In the genomic region with DNA sequence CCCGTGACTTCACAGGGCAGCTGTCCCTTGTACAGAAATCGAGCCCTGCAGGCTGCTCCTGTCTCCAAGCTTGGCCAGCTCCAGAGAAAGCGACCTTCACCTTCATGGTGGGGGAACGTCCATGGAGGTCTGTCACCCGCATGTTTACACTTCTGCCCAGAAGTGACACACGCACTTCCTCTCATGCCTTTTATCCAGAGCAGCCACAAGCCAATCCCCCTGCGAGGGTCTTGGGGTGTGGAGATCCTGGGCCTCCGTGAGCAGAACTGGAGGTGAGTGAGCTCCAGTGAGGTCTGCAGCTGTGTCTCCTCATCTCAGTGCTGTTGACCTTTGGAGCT, we compare ENCODE assay signal across 1 cellular context.
TF ChIP-seq lines count a peak whose summit lies in the region.

No MANE protein-coding gene starts in this region.

TF ChIP-seq in GM12878, 131 proteins besides CTCF, POLR2A, EP300 and RAD21 (continued from another document):
- TF ChIP-seq, protein P1, sequence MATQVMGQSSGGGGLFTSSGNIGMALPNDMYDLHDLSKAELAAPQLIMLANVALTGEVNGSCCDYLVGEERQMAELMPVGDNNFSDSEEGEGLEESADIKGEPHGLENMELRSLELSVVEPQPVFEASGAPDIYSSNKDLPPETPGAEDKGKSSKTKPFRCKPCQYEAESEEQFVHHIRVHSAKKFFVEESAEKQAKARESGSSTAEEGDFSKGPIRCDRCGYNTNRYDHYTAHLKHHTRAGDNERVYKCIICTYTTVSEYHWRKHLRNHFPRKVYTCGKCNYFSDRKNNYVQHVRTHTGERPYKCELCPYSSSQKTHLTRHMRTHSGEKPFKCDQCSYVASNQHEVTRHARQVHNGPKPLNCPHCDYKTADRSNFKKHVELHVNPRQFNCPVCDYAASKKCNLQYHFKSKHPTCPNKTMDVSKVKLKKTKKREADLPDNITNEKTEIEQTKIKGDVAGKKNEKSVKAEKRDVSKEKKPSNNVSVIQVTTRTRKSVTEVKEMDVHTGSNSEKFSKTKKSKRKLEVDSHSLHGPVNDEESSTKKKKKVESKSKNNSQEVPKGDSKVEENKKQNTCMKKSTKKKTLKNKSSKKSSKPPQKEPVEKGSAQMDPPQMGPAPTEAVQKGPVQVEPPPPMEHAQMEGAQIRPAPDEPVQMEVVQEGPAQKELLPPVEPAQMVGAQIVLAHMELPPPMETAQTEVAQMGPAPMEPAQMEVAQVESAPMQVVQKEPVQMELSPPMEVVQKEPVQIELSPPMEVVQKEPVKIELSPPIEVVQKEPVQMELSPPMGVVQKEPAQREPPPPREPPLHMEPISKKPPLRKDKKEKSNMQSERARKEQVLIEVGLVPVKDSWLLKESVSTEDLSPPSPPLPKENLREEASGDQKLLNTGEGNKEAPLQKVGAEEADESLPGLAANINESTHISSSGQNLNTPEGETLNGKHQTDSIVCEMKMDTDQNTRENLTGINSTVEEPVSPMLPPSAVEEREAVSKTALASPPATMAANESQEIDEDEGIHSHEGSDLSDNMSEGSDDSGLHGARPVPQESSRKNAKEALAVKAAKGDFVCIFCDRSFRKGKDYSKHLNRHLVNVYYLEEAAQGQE (IDR thresholded peaks at IDR 0.05; ENCODE audit: low read depth, low read length), result peak; percentile 53; the same call in 1 of the 2 replicates
